ENCODE assay signal across 8 cellular contexts in the genomic region with DNA sequence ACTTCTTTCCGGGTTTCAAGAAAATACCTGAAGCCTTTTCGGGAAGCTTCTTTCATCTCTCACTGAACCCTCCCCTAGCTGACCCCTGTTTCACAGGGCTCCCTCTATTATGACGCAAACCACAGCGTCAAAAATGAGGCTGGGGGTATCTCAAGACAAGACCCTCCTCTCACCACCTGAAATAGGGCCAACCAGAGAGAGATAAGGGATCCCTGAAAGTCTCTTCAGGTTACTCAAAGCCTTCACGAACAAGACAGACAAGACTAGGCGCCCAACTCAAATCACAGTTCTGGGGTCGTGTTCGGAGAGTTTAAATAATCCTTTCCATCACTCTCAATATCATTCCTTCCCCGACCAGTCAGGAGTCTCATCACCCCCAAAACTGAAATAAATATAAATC. TPM values are rescaled to one million over a fixed set of nuclear protein-coding genes. Genes with fewer than 3 reads are reported as not detected.
A peak's percentile ranks its signal among the peaks of the same experiment; 100 is the strongest.
DNase-seq lines count a peak whose midpoint lies in the region; ATAC-seq and TF ChIP-seq lines count a peak whose summit lies in the region.

No MANE protein-coding gene starts in this region.

- H3K4me3 ChIP-seq in AG04449 (ENCODE audit: low read depth, low read length) (peak overlapping the region; percentile 69), IMR-90 (ENCODE audit: insufficient read depth, low read depth, low read length) (peak overlapping the region; percentile 100), muscle layer of duodenum (ENCODE audit: low read depth in 1 of 2, low read length in 2 of 2) (peak overlapping the region; percentile 72 to 83)

- no peak overlapping the region for H2AK5ac ChIP-seq in IMR-90 (ENCODE audit: low read depth, low read length)

- H2BK5ac ChIP-seq in IMR-90 (ENCODE audit: low read depth, low read length, poor library complexity, severe bottlenecking) = peak overlapping the region; percentile 37

- POLR2A ChIA-PET in AG04449 (lab: Yijun Ruan, JAX) = interaction anchor here (1.1 to 1.2 kb wide), 2 partner anchors 34 to 140 kb away, joined by 3 to 5 read pairs; a partner anchor contains a TSS
- POLR2A ChIA-PET in IMR-90 (lab: Charles Lee; ENCODE audit: unreplicated experiment) = interaction anchor here (0.5 kb wide), 1 partner anchor 301 kb away, joined by 4 read pairs; no protein-coding TSS in a partner anchor

- ATAC-seq in IMR-90 (ENCODE audit: low read depth) = no peak

- TF ChIP-seq RAD21 in IMR-90 (IDR thresholded peaks at IDR 0.05; ENCODE audit: low read length) = no peak

- H3K14ac ChIP-seq in IMR-90 (replicated peaks; ENCODE audit: low read depth, low read length) = peak overlapping the region; percentile 12; the same call in 1 of the 2 replicates

- BruUV-seq in IMR-90 (replicated peaks; lab: Mats Ljungman, UMichigan) = no TSS peak

- H2BK120ac ChIP-seq in IMR-90 (ENCODE audit: low read depth, low read length) = no peak overlapping the region

- peak overlapping the region; percentile 57; the same call in 1 of the 2 replicates for H3K56ac ChIP-seq in IMR-90 (ENCODE audit: extremely low read depth, insufficient read depth, low read length)

- no peak for TF ChIP-seq POLR2A in IMR-90 (IDR thresholded peaks at IDR 0.05; ENCODE audit: low read depth, low read length)

- H3K9ac ChIP-seq in IMR-90 (ENCODE audit: low read depth, low read length) = peak overlapping the region; percentile 91

- dilution Hi-C loops in IMR-90 (cut with HindIII; ENCODE audit: low sequenced_read_pairs, unreplicated experiment) = no loop called here

- H3K79me1 ChIP-seq in IMR-90 (ENCODE audit: low read depth in 1 of 2, low read length in 2 of 2) = peaks cover 0 to 6% of the 10 kb centered on the region in 2 experiments; a peak in 1 of 4 replicates

- H3K36me3 ChIP-seq in IMR-90 (ENCODE audit: control insufficient read depth, insufficient read depth, low read length) = peaks cover 4% of the 10 kb centered on the region
- peaks cover 3 to 19% of the 10 kb centered on the region in 2 donors for H3K36me3 ChIP-seq in muscle layer of duodenum (ENCODE audit: control insufficient read depth in 1 of 2, insufficient read depth in 2 of 2, low read length in 2 of 2)

- H3K27ac ChIP-seq in IMR-90 (ENCODE audit: insufficient read depth, low read length) (peak overlapping the region; percentile 58), muscle layer of duodenum (ENCODE audit: low read length) (peak overlapping the region; percentile 88)

- DNase-seq in AG04449 (ENCODE audit: low read depth, low spot score) (no peak), IMR-90 (no peak), cerebellar cortex (ENCODE audit: low spot score) (peak; percentile 13), hippocampal formation (lab: John Stamatoyannopoulos, UW) (no peak), foreskin melanocyte (no peak), OCI-M2 (lab: John Stamatoyannopoulos, UW; ENCODE audit: unreplicated experiment) (no peak)
- no peak for DNase-seq in stimulated activated CD4-positive, alpha-beta T cell treated with anti-CD3 and anti-CD28 coated beads, Interleukin-2, amount 100 ng/mL, for 24 hours

- H3K4me1 ChIP-seq in IMR-90 (ENCODE audit: control insufficient read depth, insufficient read depth, low read length) = no peaks in the 10 kb centered on the region; the same call in 1 of the 2 replicates
- H3K4me1 ChIP-seq in muscle layer of duodenum (ENCODE audit: control insufficient read depth in 1 of 2, insufficient read depth in 2 of 2, low read length in 2 of 2) = peaks cover 0 to 3% of the 10 kb centered on the region in 2 donors

- H3K27me3 ChIP-seq in IMR-90 (ENCODE audit: control insufficient read depth, insufficient read depth, low read length) (no peaks in the 10 kb centered on the region), muscle layer of duodenum (ENCODE audit: low read depth, low read length) (no peaks in the 10 kb centered on the region)

- CTCF ChIA-PET in AG04449 (lab: Yijun Ruan, JAX) (interaction anchor here (0.7 to 1.5 kb wide), 7 partner anchors 11 to 397 kb away, joined by 3 to 4 read pairs (median 3); no protein-coding TSS in a partner anchor), IMR-90 (lab: Yijun Ruan, JAX) (interaction anchor here (1.2 kb wide), 1 partner anchor 18 kb away, joined by 3 read pairs; no protein-coding TSS in a partner anchor)

- TF ChIP-seq CTCF in AG04449 (IDR thresholded peaks at IDR 0.05; ENCODE audit: insufficient read depth, low read length, missing control alignments) (no peak), IMR-90 (conservative IDR thresholded peaks at IDR 0.05; ENCODE audit: low read depth, low read length) (no peak)

- peak overlapping the region; percentile 45 for H3K4ac ChIP-seq in IMR-90 (ENCODE audit: low read depth, low read length)

- H2BK20ac ChIP-seq in IMR-90 (ENCODE audit: low read depth, low read length) = no peak overlapping the region

- in situ Hi-C loops in IMR-90 (cut with MboI; ENCODE audit: low sequenced_read_pairs) = loop anchor here (25.0 kb wide), 1 partner anchor 394 kb away; a partner anchor contains a TSS

- no peaks in the 10 kb centered on the region for H4K20me1 ChIP-seq in IMR-90 (ENCODE audit: insufficient read depth, low read length)

- no peak overlapping the region for H2AK9ac ChIP-seq in IMR-90 (replicated peaks; ENCODE audit: low read depth, low read length, poor library complexity)

- WGBS in IMR-90 (ENCODE audit: extremely low coverage in 2 of 2, insufficient read length in 1 of 2), 2 experiments = 34% methylated on average over 2 of the region's 9 CpGs; no CpG with 5 or more reads in 1 of the 2 experiments

- H3K18ac ChIP-seq in IMR-90 (ENCODE audit: low read depth, low read length) = peak overlapping the region; percentile 47; the same call in 1 of the 2 replicates

- intact Hi-C loops in IMR-90 (cut with micrococcal nuclease) = loop anchor here (2.0 to 5.0 kb wide), 2 partner anchors 139 to 360 kb away; a partner anchor contains a TSS

- H2AFZ ChIP-seq in IMR-90 (replicated peaks; ENCODE audit: low read length, poor library complexity) = peak overlapping the region; percentile 12

- no peak overlapping the region for H2BK15ac ChIP-seq in IMR-90 (ENCODE audit: low read depth, low read length)

- H3K9me1 ChIP-seq in IMR-90 (ENCODE audit: insufficient read depth, low read length) = 0 out of 2 replicates have a peak, but pooled peaks cover 4% of the 10 kb centered on the region

- H3K9me3 ChIP-seq in IMR-90 (ENCODE audit: control insufficient read depth, insufficient read depth, low read length) = no peaks in the 10 kb centered on the region
- no peaks in the 10 kb centered on the region for H3K9me3 ChIP-seq in muscle layer of duodenum (ENCODE audit: control insufficient read depth in 1 of 2, low read length in 2 of 2)

- peak overlapping the region; percentile 98 for H3K4me2 ChIP-seq in IMR-90 (ENCODE audit: low read depth, low read length)

- 0 out of 2 replicates have a peak overlapping the region, but pooled peaks have one; percentile 6 for H3K23ac ChIP-seq in IMR-90 (ENCODE audit: low read depth, low read length)

- H4K91ac ChIP-seq in IMR-90 (ENCODE audit: insufficient read depth, low read depth, low read length) = no peak overlapping the region

- H4K5ac ChIP-seq in IMR-90 (ENCODE audit: low read depth, low read length) = peak overlapping the region; percentile 12; the same call in 1 of the 2 replicates

- peak overlapping the region in 1 of 2 experiments; percentile 46; a peak in 2 of 4 replicates for H4K8ac ChIP-seq in IMR-90 (ENCODE audit: low read depth in 2 of 2, low read length in 2 of 2)

TF ChIP-seq in IMR-90, 13 proteins besides CTCF, POLR2A, EP300 and RAD21:
- TF ChIP-seq NFE2L2 (IDR thresholded peaks at IDR 0.05; ENCODE audit: low read depth, low read length) (no peak), MAFK (IDR thresholded peaks at IDR 0.05; ENCODE audit: low read depth, low read length) (no peak), CHD1 (IDR thresholded peaks at IDR 0.05; ENCODE audit: low read depth, low read length) (no peak), MAZ (IDR thresholded peaks at IDR 0.05; ENCODE audit: borderline replicate concordance, low read depth, low read length) (no peak), SMC3 (IDR thresholded peaks at IDR 0.05; ENCODE audit: low read depth, low read length) (no peak), CEBPB (IDR thresholded peaks at IDR 0.05; ENCODE audit: low read depth, low read length) (no peak), MXI1 (IDR thresholded peaks at IDR 0.05; ENCODE audit: borderline replicate concordance, low read depth, low read length) (no peak), RCOR1 (IDR thresholded peaks at IDR 0.05; ENCODE audit: insufficient replicate concordance, low read length) (no peak), BHLHE40 (IDR thresholded peaks at IDR 0.05; ENCODE audit: low read depth, low read length) (no peak), RFX5 (IDR thresholded peaks at IDR 0.05; ENCODE audit: low read depth, low read length) (no peak), FOS (IDR thresholded peaks at IDR 0.05; ENCODE audit: low read depth, low read length) (no peak)
- TF ChIP-seq, protein P1, sequence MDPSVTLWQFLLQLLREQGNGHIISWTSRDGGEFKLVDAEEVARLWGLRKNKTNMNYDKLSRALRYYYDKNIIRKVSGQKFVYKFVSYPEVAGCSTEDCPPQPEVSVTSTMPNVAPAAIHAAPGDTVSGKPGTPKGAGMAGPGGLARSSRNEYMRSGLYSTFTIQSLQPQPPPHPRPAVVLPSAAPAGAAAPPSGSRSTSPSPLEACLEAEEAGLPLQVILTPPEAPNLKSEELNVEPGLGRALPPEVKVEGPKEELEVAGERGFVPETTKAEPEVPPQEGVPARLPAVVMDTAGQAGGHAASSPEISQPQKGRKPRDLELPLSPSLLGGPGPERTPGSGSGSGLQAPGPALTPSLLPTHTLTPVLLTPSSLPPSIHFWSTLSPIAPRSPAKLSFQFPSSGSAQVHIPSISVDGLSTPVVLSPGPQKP (IDR thresholded peaks at IDR 0.05; ENCODE audit: borderline replicate concordance, low read depth, low read length) = no peak

RNA-seq across cellular contexts. Expression of a gene that starts 1.2 kb away (rescaled TPM):
- 11.4 and 15.2 TPM in 2 replicates for total RNA-seq in IMR-90 (2012; rRNA removed)
- polyA plus RNA-seq in IMR-90 (2012; rRNA removed) = 9.1 and 12.8 TPM in 2 replicates
- 4.6 and 10.6 TPM in 2 replicates for polyA plus RNA-seq in IMR-90 (2012; cell fraction: cytosol; rRNA removed)
- 22.3 and 29.7 TPM in 2 replicates for polyA plus RNA-seq in IMR-90 (2012; cell fraction: nucleus; rRNA removed; ENCODE audit: low replicate concordance)
